In the genomic region with DNA sequence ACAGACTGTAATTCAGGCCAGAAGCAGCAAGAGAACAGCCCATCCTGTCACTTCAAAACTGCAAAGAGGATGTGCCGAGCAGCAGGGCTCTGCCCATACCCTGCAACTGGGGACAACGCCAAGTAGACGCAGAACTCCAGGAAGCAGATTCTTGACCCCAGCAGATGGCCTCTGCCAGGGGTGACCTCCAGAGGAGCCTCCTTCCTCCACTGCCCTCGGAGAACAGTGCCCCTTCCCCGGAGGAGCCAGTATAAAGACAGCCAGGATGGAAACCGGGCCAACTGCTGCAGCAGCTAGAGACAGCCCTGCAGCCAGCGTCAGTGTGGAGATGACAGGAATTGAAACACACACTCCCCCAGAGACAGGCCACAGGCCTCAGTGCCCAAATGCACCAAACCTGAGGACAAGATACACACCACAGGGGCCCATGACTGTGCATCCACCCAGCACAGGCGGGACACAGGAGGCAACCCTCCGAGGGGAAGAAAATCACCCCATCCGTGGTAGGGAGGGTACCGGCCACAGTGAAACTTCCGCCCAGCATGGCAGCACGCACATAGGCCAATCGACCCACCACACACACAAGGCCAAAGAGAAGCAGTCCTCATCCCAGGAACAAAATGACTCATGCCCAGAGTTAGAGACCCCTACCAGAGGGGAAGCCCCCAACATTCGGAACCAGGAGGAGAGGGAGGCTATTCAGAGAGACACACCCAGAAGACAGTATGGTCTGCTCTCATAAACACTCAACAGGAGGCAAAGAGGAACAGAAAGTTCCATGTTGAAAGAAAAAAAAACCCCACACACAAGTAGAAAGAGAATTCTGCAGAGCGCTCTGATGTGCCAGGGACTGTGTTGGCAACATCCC, we compare ENCODE assay signal across 1 cellular context.
TF ChIP-seq lines count a peak whose summit lies in the region.

No MANE protein-coding gene starts in this region.

TF ChIP-seq in GM23338, 12 proteins besides CTCF, POLR2A, EP300 and RAD21 (continued from another document):
- TF ChIP-seq, protein P1, sequence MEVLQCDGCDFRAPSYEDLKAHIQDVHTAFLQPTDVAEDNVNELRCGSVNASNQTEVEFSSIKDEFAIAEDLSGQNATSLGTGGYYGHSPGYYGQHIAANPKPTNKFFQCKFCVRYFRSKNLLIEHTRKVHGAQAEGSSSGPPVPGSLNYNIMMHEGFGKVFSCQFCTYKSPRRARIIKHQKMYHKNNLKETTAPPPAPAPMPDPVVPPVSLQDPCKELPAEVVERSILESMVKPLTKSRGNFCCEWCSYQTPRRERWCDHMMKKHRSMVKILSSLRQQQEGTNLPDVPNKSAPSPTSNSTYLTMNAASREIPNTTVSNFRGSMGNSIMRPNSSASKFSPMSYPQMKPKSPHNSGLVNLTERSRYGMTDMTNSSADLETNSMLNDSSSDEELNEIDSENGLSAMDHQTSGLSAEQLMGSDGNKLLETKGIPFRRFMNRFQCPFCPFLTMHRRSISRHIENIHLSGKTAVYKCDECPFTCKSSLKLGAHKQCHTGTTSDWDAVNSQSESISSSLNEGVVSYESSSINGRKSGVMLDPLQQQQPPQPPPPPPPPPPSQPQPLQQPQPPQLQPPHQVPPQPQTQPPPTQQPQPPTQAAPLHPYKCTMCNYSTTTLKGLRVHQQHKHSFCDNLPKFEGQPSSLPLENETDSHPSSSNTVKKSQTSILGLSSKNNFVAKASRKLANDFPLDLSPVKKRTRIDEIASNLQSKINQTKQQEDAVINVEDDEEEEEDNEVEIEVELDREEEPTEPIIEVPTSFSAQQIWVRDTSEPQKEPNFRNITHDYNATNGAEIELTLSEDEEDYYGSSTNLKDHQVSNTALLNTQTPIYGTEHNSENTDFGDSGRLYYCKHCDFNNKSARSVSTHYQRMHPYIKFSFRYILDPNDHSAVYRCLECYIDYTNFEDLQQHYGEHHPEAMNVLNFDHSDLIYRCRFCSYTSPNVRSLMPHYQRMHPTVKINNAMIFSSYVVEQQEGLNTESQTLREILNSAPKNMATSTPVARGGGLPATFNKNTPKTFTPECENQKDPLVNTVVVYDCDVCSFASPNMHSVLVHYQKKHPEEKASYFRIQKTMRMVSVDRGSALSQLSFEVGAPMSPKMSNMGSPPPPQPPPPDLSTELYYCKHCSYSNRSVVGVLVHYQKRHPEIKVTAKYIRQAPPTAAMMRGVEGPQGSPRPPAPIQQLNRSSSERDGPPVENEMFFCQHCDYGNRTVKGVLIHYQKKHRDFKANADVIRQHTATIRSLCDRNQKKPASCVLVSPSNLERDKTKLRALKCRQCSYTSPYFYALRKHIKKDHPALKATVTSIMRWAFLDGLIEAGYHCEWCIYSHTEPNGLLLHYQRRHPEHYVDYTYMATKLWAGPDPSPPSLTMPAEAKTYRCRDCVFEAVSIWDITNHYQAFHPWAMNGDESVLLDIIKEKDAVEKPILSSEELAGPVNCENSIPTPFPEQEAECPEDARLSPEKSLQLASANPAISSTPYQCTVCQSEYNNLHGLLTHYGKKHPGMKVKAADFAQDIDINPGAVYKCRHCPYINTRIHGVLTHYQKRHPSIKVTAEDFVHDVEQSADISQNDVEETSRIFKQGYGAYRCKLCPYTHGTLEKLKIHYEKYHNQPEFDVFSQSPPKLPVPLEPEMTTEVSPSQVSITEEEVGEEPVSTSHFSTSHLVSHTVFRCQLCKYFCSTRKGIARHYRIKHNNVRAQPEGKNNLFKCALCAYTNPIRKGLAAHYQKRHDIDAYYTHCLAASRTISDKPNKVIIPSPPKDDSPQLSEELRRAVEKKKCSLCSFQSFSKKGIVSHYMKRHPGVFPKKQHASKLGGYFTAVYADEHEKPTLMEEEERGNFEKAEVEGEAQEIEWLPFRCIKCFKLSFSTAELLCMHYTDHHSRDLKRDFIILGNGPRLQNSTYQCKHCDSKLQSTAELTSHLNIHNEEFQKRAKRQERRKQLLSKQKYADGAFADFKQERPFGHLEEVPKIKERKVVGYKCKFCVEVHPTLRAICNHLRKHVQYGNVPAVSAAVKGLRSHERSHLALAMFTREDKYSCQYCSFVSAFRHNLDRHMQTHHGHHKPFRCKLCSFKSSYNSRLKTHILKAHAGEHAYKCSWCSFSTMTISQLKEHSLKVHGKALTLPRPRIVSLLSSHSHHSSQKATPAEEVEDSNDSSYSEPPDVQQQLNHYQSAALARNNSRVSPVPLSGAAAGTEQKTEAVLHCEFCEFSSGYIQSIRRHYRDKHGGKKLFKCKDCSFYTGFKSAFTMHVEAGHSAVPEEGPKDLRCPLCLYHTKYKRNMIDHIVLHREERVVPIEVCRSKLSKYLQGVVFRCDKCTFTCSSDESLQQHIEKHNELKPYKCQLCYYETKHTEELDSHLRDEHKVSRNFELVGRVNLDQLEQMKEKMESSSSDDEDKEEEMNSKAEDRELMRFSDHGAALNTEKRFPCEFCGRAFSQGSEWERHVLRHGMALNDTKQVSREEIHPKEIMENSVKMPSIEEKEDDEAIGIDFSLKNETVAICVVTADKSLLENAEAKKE (CRISPR knock-in tag; IDR thresholded peaks at IDR 0.05), result no peak
- TF ChIP-seq, protein P2, sequence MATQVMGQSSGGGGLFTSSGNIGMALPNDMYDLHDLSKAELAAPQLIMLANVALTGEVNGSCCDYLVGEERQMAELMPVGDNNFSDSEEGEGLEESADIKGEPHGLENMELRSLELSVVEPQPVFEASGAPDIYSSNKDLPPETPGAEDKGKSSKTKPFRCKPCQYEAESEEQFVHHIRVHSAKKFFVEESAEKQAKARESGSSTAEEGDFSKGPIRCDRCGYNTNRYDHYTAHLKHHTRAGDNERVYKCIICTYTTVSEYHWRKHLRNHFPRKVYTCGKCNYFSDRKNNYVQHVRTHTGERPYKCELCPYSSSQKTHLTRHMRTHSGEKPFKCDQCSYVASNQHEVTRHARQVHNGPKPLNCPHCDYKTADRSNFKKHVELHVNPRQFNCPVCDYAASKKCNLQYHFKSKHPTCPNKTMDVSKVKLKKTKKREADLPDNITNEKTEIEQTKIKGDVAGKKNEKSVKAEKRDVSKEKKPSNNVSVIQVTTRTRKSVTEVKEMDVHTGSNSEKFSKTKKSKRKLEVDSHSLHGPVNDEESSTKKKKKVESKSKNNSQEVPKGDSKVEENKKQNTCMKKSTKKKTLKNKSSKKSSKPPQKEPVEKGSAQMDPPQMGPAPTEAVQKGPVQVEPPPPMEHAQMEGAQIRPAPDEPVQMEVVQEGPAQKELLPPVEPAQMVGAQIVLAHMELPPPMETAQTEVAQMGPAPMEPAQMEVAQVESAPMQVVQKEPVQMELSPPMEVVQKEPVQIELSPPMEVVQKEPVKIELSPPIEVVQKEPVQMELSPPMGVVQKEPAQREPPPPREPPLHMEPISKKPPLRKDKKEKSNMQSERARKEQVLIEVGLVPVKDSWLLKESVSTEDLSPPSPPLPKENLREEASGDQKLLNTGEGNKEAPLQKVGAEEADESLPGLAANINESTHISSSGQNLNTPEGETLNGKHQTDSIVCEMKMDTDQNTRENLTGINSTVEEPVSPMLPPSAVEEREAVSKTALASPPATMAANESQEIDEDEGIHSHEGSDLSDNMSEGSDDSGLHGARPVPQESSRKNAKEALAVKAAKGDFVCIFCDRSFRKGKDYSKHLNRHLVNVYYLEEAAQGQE (IDR thresholded peaks at IDR 0.05; ENCODE audit: unreplicated experiment), result no peak
- no peak for TF ChIP-seq EZH2phosphoT487 (IDR thresholded peaks at IDR 0.05; ENCODE audit: unreplicated experiment)
- no peak for TF ChIP-seq ZNF114 (CRISPR knock-in tag; IDR thresholded peaks at IDR 0.05)
- TF ChIP-seq JUNB (IDR thresholded peaks at IDR 0.05; ENCODE audit: unreplicated experiment), result no peak
- TF ChIP-seq POLR2AphosphoS5 (IDR thresholded peaks at IDR 0.05; ENCODE audit: low read depth), result no peak
- TF ChIP-seq EZH2 (IDR thresholded peaks at IDR 0.05; ENCODE audit: low read depth, unreplicated experiment), result no peak
- TF ChIP-seq CREB1 (CRISPR knock-in tag; IDR thresholded peaks at IDR 0.05; ENCODE audit: low read depth), result no peak
- no peak for TF ChIP-seq ZNF331 (CRISPR knock-in tag; IDR thresholded peaks at IDR 0.05; ENCODE audit: low read depth)
- TF ChIP-seq, protein P3, sequence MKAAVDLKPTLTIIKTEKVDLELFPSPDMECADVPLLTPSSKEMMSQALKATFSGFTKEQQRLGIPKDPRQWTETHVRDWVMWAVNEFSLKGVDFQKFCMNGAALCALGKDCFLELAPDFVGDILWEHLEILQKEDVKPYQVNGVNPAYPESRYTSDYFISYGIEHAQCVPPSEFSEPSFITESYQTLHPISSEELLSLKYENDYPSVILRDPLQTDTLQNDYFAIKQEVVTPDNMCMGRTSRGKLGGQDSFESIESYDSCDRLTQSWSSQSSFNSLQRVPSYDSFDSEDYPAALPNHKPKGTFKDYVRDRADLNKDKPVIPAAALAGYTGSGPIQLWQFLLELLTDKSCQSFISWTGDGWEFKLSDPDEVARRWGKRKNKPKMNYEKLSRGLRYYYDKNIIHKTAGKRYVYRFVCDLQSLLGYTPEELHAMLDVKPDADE (IDR thresholded peaks at IDR 0.05), result no peak
- no peak for TF ChIP-seq STAT1 (IDR thresholded peaks at IDR 0.05; ENCODE audit: unreplicated experiment)
